In genomic region chr3:138234401-138235179, GRCh38 we compare ENCODE assay signal across 16 cellular contexts. TPM values are rescaled to one million over a fixed set of nuclear protein-coding genes. Genes with fewer than 3 reads are reported as not detected.
DNase-seq lines count a peak whose midpoint lies in the region; ATAC-seq, FAIRE-seq and TF ChIP-seq lines count a peak whose summit lies in the region.
"Had no signal": no experiment of that assay in that cellular context is flagged by ENCODE, and none has a peak within 500 bp of the region (broad histone marks: within the 10 kb centered on the region; RNA-seq: fewer than 3 reads in every experiment).

No MANE protein-coding gene starts in this region.

- no peak overlapping the region for H3K27ac ChIP-seq in mammary epithelial cell (ENCODE audit: insufficient read depth, low read depth, low read length)
- no peak overlapping the region for H3K27ac ChIP-seq in HepG2 (ENCODE audit: extremely low read length, insufficient read depth, low read length)

- H3K4me2 ChIP-seq in mammary epithelial cell (ENCODE audit: insufficient read depth, low read depth, low read length) (no peak overlapping the region), HepG2 (ENCODE audit: low read depth, low read length) (no peak overlapping the region)

- TF ChIP-seq EP300 in HepG2 (IDR thresholded peaks at IDR 0.05; ENCODE audit: low read depth in 2 of 2, low read length in 2 of 2) (no peak), HepG2 (CRISPR knock-in tag; IDR thresholded peaks at IDR 0.05; ENCODE audit: borderline replicate concordance) (no peak)

- dilution Hi-C loops in mammary epithelial cell (cut with HindIII; ENCODE audit: low sequenced_read_pairs): no loop called here

- ATAC-seq in GM18870 (IDR thresholded peaks at IDR 0.05; ENCODE audit: unreplicated experiment): no peak
- no peak for ATAC-seq in HepG2
- ATAC-seq: naive thymus-derived CD8-positive, alpha-beta T cell had no signal

- no peak overlapping the region for H3K27ac Mint-ChIP-seq in MCF 10A (ENCODE audit: low read depth, unreplicated experiment)
- peak overlapping the region; percentile 23 for H3K27ac Mint-ChIP-seq in stimulated activated naive CD8-positive, alpha-beta T cell treated with anti-CD3 and anti-CD28 coated beads, Interleukin-15, Interleukin-2, amounts not matched to agents 100 ng/mL and 50 ng/mL, for 24 hours
- H3K27ac Mint-ChIP-seq: activated naive CD4-positive, alpha-beta T cell treated with anti-CD3 and anti-CD28 coated beads, Interleukin-2, amount 10 ng/mL, durations not matched to agents 7 days and 5 days had no signal

- POLR2A ChIA-PET in MCF 10A (lab: Yijun Ruan, JAX): interaction anchor here (0.8 to 1.3 kb wide), 4 partner anchors 10 to 25 kb away, joined by 3 to 5 read pairs (median 4); no protein-coding TSS in a partner anchor
- POLR2A ChIA-PET in HepG2 (lab: Yijun Ruan, JAX): no interaction called here

- no peak for TF ChIP-seq POLR2A in HepG2 (IDR thresholded peaks at IDR 0.05; ENCODE audit: insufficient read depth in 1 of 2, low read depth in 2 of 2, low read length in 2 of 2)

- WGBS in mammary epithelial cell (ENCODE audit: low coverage, missing lambda C conversion rate): 72% methylated on average over 4 of the region's 5 CpGs
- 96% methylated on average over 5 of the region's 5 CpGs for WGBS in HepG2 (ENCODE audit: low lambda C conversion rate)

- intact Hi-C loops in mammary epithelial cell (cut with micrococcal nuclease): no loop called here
- intact Hi-C loops in MCF 10A (cut with micrococcal nuclease): no loop called here
- intact Hi-C loops in HepG2 (cut with micrococcal nuclease; ENCODE audit: unreplicated experiment): no loop called here

- no peak overlapping the region for H3K4me3 Mint-ChIP-seq in MCF 10A (ENCODE audit: unreplicated experiment)
- no peak overlapping the region for H3K4me3 Mint-ChIP-seq in stimulated activated naive CD8-positive, alpha-beta T cell treated with anti-CD3 and anti-CD28 coated beads, Interleukin-15, Interleukin-2, amounts not matched to agents 100 ng/mL and 50 ng/mL, for 24 hours
- H3K4me3 Mint-ChIP-seq: activated naive CD4-positive, alpha-beta T cell treated with anti-CD3 and anti-CD28 coated beads, Interleukin-2, amount 10 ng/mL, durations not matched to agents 7 days and 5 days; naive thymus-derived CD8-positive, alpha-beta T cell had no signal

- H3K9ac ChIP-seq in mammary epithelial cell (ENCODE audit: insufficient read depth, low read length) (no peak overlapping the region), HepG2 (ENCODE audit: insufficient read depth, low read depth, low read length) (no peak overlapping the region)

- no peak for TF ChIP-seq CTCF in mammary epithelial cell (conservative IDR thresholded peaks at IDR 0.05 in 1 of 2, IDR thresholded peaks at IDR 0.05 in 1 of 2; ENCODE audit: extremely low read depth in 1 of 2, insufficient read depth in 1 of 2, low read depth in 1 of 2, low read length in 2 of 2)
- TF ChIP-seq CTCF in MCF 10A (IDR thresholded peaks at IDR 0.05; ENCODE audit: unreplicated experiment): no peak
- TF ChIP-seq CTCF in HepG2 (CRISPR knock-in tag; IDR thresholded peaks at IDR 0.05): no peak

- H4K20me1 ChIP-seq in mammary epithelial cell (ENCODE audit: insufficient read depth, low read length): no peaks in the 10 kb centered on the region
- H4K20me1 ChIP-seq in HepG2 (ENCODE audit: insufficient read depth, low read length): no peaks in the 10 kb centered on the region

- no peaks in the 10 kb centered on the region for H3K9me3 Mint-ChIP-seq in MCF 10A (ENCODE audit: unreplicated experiment)
- H3K9me3 Mint-ChIP-seq in stimulated activated naive CD8-positive, alpha-beta T cell treated with anti-CD3 and anti-CD28 coated beads, Interleukin-15, Interleukin-2, amounts not matched to agents 100 ng/mL and 50 ng/mL, for 24 hours: no peaks in the 10 kb centered on the region
- H3K9me3 Mint-ChIP-seq: activated naive CD4-positive, alpha-beta T cell treated with anti-CD3 and anti-CD28 coated beads, Interleukin-2, amount 10 ng/mL, durations not matched to agents 7 days and 5 days; naive thymus-derived CD8-positive, alpha-beta T cell had no signal

- no peak for TF ChIP-seq RAD21 in HepG2 (CRISPR knock-in tag; IDR thresholded peaks at IDR 0.05)

- CTCF ChIA-PET in mammary epithelial cell (lab: Charles Lee; ENCODE audit: low non-redundant PET) (no interaction called here), MCF 10A (lab: Yijun Ruan, JAX) (interaction anchor here (0.6 to 1.2 kb wide), 2 partner anchors 14 to 57 kb away, joined by 3 to 4 read pairs; no protein-coding TSS in a partner anchor), HepG2 (lab: Yijun Ruan, JAX; ENCODE audit: low intra/inter-chr PET ratio, low total read pairs) (no interaction called here)

- BruUV-seq in mammary epithelial cell (replicated peaks; lab: Mats Ljungman, UMichigan) (no TSS peak), MCF 10A (replicated peaks; lab: Mats Ljungman, UMichigan) (no TSS peak), HepG2 (replicated peaks; lab: Mats Ljungman, UMichigan) (no TSS peak)

- no peak overlapping the region for H2AFZ ChIP-seq in mammary epithelial cell (ENCODE audit: low read depth, low read length)
- no peak overlapping the region for H2AFZ ChIP-seq in HepG2 (ENCODE audit: low read length)

- no peaks in the 10 kb centered on the region for H3K9me3 ChIP-seq in mammary epithelial cell (replicated peaks; ENCODE audit: insufficient read depth, low read length)
- no peaks in the 10 kb centered on the region for H3K9me3 ChIP-seq in HepG2 (ENCODE audit: low read length)

- H3K27me3 ChIP-seq in mammary epithelial cell (ENCODE audit: insufficient read depth, low read length) (no peaks in the 10 kb centered on the region), HepG2 (ENCODE audit: control insufficient read depth in 1 of 2, insufficient read depth in 2 of 2, low read length in 2 of 2) (no peaks in the 10 kb centered on the region)

- no peak overlapping the region for H3K4me3 ChIP-seq in mammary epithelial cell (replicated peaks in 1 of 3; ENCODE audit: insufficient read depth in 1 of 3, low read depth in 2 of 3, low read length in 3 of 3)
- no peak overlapping the region for H3K4me3 ChIP-seq in HepG2 (replicated peaks in 1 of 3; ENCODE audit: insufficient read depth in 1 of 3, low read depth in 2 of 3, low read length in 3 of 3)

- H3K4me1 ChIP-seq in mammary epithelial cell (ENCODE audit: insufficient read depth, low read length): peaks cover 4% of the 10 kb centered on the region
- no peaks in the 10 kb centered on the region for H3K4me1 ChIP-seq in HepG2 (ENCODE audit: insufficient read depth, low read length)

- no peaks in the 10 kb centered on the region for H3K27me3 Mint-ChIP-seq in MCF 10A (ENCODE audit: insufficient read depth, unreplicated experiment)
- no peaks in the 10 kb centered on the region for H3K27me3 Mint-ChIP-seq in stimulated activated naive CD8-positive, alpha-beta T cell treated with anti-CD3 and anti-CD28 coated beads, Interleukin-15, Interleukin-2, amounts not matched to agents 100 ng/mL and 50 ng/mL, for 24 hours
- H3K27me3 Mint-ChIP-seq: activated naive CD4-positive, alpha-beta T cell treated with anti-CD3 and anti-CD28 coated beads, Interleukin-2, amount 10 ng/mL, durations not matched to agents 7 days and 5 days; naive thymus-derived CD8-positive, alpha-beta T cell had no signal

- in situ Hi-C loops in mammary epithelial cell (cut with MboI; ENCODE audit: low sequenced_read_pairs in 2 of 2): no loop called here
- in situ Hi-C loops in HepG2 (cut with HindIII; ENCODE audit: extremely low pct_ligation_motif_present, low pct_unique_long_range_greater_than_20kb): no loop called here

- no peak for FAIRE-seq in HepG2 (lab: Jason Lieb, UNC)
- FAIRE-seq: D721Med, endometrium, frontal cortex had no signal

- H3K4me1 Mint-ChIP-seq in MCF 10A (ENCODE audit: insufficient read depth, unreplicated experiment): peaks cover 7% of the 10 kb centered on the region
- H3K4me1 Mint-ChIP-seq in stimulated activated naive CD8-positive, alpha-beta T cell treated with anti-CD3 and anti-CD28 coated beads, Interleukin-15, Interleukin-2, amounts not matched to agents 100 ng/mL and 50 ng/mL, for 24 hours (ENCODE audit: low read depth): peaks cover 26% of the 10 kb centered on the region

- H3K36me3 ChIP-seq in mammary epithelial cell (ENCODE audit: insufficient read depth, low read length): peaks cover 16% of the 10 kb centered on the region
- peaks cover 10 to 57% of the 10 kb centered on the region in 2 experiments for H3K36me3 ChIP-seq in HepG2 (replicated peaks in 1 of 2; ENCODE audit: control insufficient read depth in 1 of 2, insufficient read depth in 2 of 2, low read length in 2 of 2)

- peak; percentile 34 for DNase-seq in mammary epithelial cell
- no peak for DNase-seq in MCF 10A (ENCODE audit: unreplicated experiment)
- DNase-seq in M059J (ENCODE audit: low read depth): peak; percentile 83
- peak; percentile 52 for DNase-seq in astrocyte of the hippocampus (ENCODE audit: low read depth, low spot score)
- no peak for DNase-seq in NCI-H2171 treated with DMSO at 0.1 percent for 48 hours (lab: John Stamatoyannopoulos, UW)
- DNase-seq in HepG2 (ENCODE audit: low spot score): no peak
- DNase-seq: activated naive CD4-positive, alpha-beta T cell treated with anti-CD3 and anti-CD28 coated beads, Interleukin-2, amount 10 ng/mL, durations not matched to agents 7 days and 5 days; Karpas-422; naive thymus-derived CD8-positive, alpha-beta T cell; NCI-H187; NCI-H524 treated with DMSO at 0.1 percent for 48 hours had no signal

- H3K79me2 ChIP-seq in mammary epithelial cell (ENCODE audit: insufficient read depth, low read length) (no peaks in the 10 kb centered on the region), HepG2 (ENCODE audit: insufficient read depth, low read length) (no peaks in the 10 kb centered on the region)

- peaks cover 58% of the 10 kb centered on the region for H3K36me3 Mint-ChIP-seq in MCF 10A (ENCODE audit: insufficient read depth, unreplicated experiment)
- peaks cover 71% of the 10 kb centered on the region for H3K36me3 Mint-ChIP-seq in stimulated activated naive CD8-positive, alpha-beta T cell treated with anti-CD3 and anti-CD28 coated beads, Interleukin-15, Interleukin-2, amounts not matched to agents 100 ng/mL and 50 ng/mL, for 24 hours (ENCODE audit: low read depth)

RNA-seq across cellular contexts. Expression of gene ARMC8, which starts 47.5 kb away (rescaled TPM):
- total RNA-seq in mammary epithelial cell: 10 to 100 TPM; 37.3 to 67.5 TPM
- polyA plus RNA-seq in mammary epithelial cell: 40.9 TPM
- 225 TPM for polyA minus RNA-seq in mammary epithelial cell
- 29.8 and 35.3 TPM in 2 replicates for total RNA-seq in MCF 10A (2022)
- 47.9 and 53.1 TPM in 2 replicates for total RNA-seq in M059J (2014; rRNA removed; shearing (Covaris generic))
- 38.9 and 48.9 TPM in 2 replicates for total RNA-seq in HepG2 (2016; rRNA removed; fragmentation: Illumina TruSeq; extraction: Trizol)
- total RNA-seq in HepG2 (2016; cell fraction: cytosol; rRNA removed; fragmentation: Illumina TruSeq; extraction: Trizol; ENCODE audit: low read depth): 18.2 and 23.7 TPM in 2 replicates
- total RNA-seq in HepG2 (2016; cell fraction: insoluble cytoplasmic fraction; rRNA removed; fragmentation: Illumina TruSeq; extraction: Trizol): 43.7 and 56.0 TPM in 2 replicates
- 24.2 and 24.4 TPM in 2 replicates for total RNA-seq in HepG2 (2016; cell fraction: membrane; rRNA removed; fragmentation: Illumina TruSeq; extraction: Trizol)
- total RNA-seq in HepG2 (2016; cell fraction: nucleus; rRNA removed; fragmentation: Illumina TruSeq; extraction: Trizol): 70.4 and 70.9 TPM in 2 replicates
- polyA plus RNA-seq in HepG2 (2011; rRNA removed): 50.7 and 55.3 TPM in 2 replicates
- 22.8 and 25.0 TPM in 2 replicates for polyA plus RNA-seq in HepG2 (2011; cell fraction: cytosol; rRNA removed)
- 65.8 and 93.8 TPM in 2 replicates for polyA plus RNA-seq in HepG2 (2011; cell fraction: nucleus; rRNA removed)
- 19.5 and 22.5 TPM in 2 replicates for polyA plus RNA-seq in HepG2 (2012)
- 3.6 and 3.9 TPM in 2 replicates for polyA plus RNA-seq in HepG2 (2016; cell fraction: cytosol; fragmentation: Illumina TruSeq; extraction: Trizol; ENCODE audit: low read depth)
- polyA plus RNA-seq in HepG2 (2016; cell fraction: insoluble cytoplasmic fraction; fragmentation: Illumina TruSeq; extraction: Trizol; ENCODE audit: low read depth): 35.8 and 49.4 TPM in 2 replicates
- 7.3 and 8.2 TPM in 2 replicates for polyA plus RNA-seq in HepG2 (2016; cell fraction: membrane; fragmentation: Illumina TruSeq; extraction: Trizol; ENCODE audit: low read depth)
- 36.5 and 48.8 TPM in 2 replicates for polyA plus RNA-seq in HepG2 (2016; cell fraction: nucleus; fragmentation: Illumina TruSeq; extraction: Trizol; ENCODE audit: insufficient read depth, low read depth)
- 194 and 251 TPM in 2 replicates for polyA minus RNA-seq in HepG2 (2011; rRNA and poly(A)+ RNA removed; ENCODE audit: low replicate concordance)
- polyA minus RNA-seq in HepG2 (2011; cell fraction: cytosol; rRNA and poly(A)+ RNA removed): 31.1 and 35.2 TPM in 2 replicates
- 121 and 148 TPM in 2 replicates for polyA minus RNA-seq in HepG2 (2011; cell fraction: nucleus; rRNA and poly(A)+ RNA removed)

RNA-seq across cellular contexts. Expression of gene DBR1, which starts 59.9 kb away (rescaled TPM):
- total RNA-seq in mammary epithelial cell (10 to 100 TPM; 12.5 to 16.7 TPM), MCF 10A (2022) (12.4 and 13.3 TPM in 2 replicates), HepG2 (2016; rRNA removed; fragmentation: Illumina TruSeq; extraction: Trizol) (16.7 and 22.7 TPM in 2 replicates)
- polyA plus RNA-seq in mammary epithelial cell (11.2 TPM), HepG2 (2011; rRNA removed) (6.1 and 6.4 TPM in 2 replicates)
- polyA minus RNA-seq in mammary epithelial cell: 6.6 TPM
- total RNA-seq in M059J (2014; rRNA removed; shearing (Covaris generic)): 24.3 and 34.9 TPM in 2 replicates
- total RNA-seq in HepG2 (2016; cell fraction: cytosol; rRNA removed; fragmentation: Illumina TruSeq; extraction: Trizol; ENCODE audit: low read depth): 1.6 and 1.9 TPM in 2 replicates
- 18.0 and 23.8 TPM in 2 replicates for total RNA-seq in HepG2 (2016; cell fraction: insoluble cytoplasmic fraction; rRNA removed; fragmentation: Illumina TruSeq; extraction: Trizol)
- total RNA-seq in HepG2 (2016; cell fraction: membrane; rRNA removed; fragmentation: Illumina TruSeq; extraction: Trizol): 4.4 and 5.9 TPM in 2 replicates
- total RNA-seq in HepG2 (2016; cell fraction: nucleus; rRNA removed; fragmentation: Illumina TruSeq; extraction: Trizol): 8.9 and 12.6 TPM in 2 replicates
- 4.3 and 5.6 TPM in 2 replicates for polyA plus RNA-seq in HepG2 (2011; cell fraction: cytosol; rRNA removed)
- 3.2 and 6.3 TPM in 2 replicates for polyA plus RNA-seq in HepG2 (2011; cell fraction: nucleus; rRNA removed)
- polyA plus RNA-seq in HepG2 (2012): 4.5 and 6.3 TPM in 2 replicates
- 0.51 and 0.66 TPM in 2 replicates for polyA plus RNA-seq in HepG2 (2016; cell fraction: cytosol; fragmentation: Illumina TruSeq; extraction: Trizol; ENCODE audit: low read depth)
- polyA plus RNA-seq in HepG2 (2016; cell fraction: insoluble cytoplasmic fraction; fragmentation: Illumina TruSeq; extraction: Trizol; ENCODE audit: low read depth): 17.7 and 18.8 TPM in 2 replicates
- polyA plus RNA-seq in HepG2 (2016; cell fraction: membrane; fragmentation: Illumina TruSeq; extraction: Trizol; ENCODE audit: low read depth): 1.5 and 1.8 TPM in 2 replicates
- 11.3 and 15.7 TPM in 2 replicates for polyA plus RNA-seq in HepG2 (2016; cell fraction: nucleus; fragmentation: Illumina TruSeq; extraction: Trizol; ENCODE audit: insufficient read depth, low read depth)
- polyA minus RNA-seq in HepG2 (2011; rRNA and poly(A)+ RNA removed; ENCODE audit: low replicate concordance): 4.2 and 5.9 TPM in 2 replicates
- 4.1 and 5.1 TPM in 2 replicates for polyA minus RNA-seq in HepG2 (2011; cell fraction: cytosol; rRNA and poly(A)+ RNA removed)
- polyA minus RNA-seq in HepG2 (2011; cell fraction: nucleus; rRNA and poly(A)+ RNA removed): 6.6 and 7.7 TPM in 2 replicates

Comparison
In these comparisons a context has a peak if more than half of its experiments do, and no peak if none do; other contexts are left out.
1. DNase-seq: peak in mammary epithelial cell (single experiment), M059J (single experiment) and astrocyte of the hippocampus (single experiment); none in MCF 10A (single experiment), NCI-H2171 treated with DMSO at 0.1 percent for 48 hours (single experiment) and HepG2 (single experiment).